22 cellular contexts compared by ENCODE assay signal in genomic region chr13:112746044-112746443, GRCh38. TPM values are rescaled to one million over a fixed set of nuclear protein-coding genes. Genes with fewer than 3 reads are reported as not detected.
DNase-seq lines count a peak whose midpoint lies in the region; ATAC-seq, FAIRE-seq and TF ChIP-seq lines count a peak whose summit lies in the region.
"Had no signal": no experiment of that assay in that cellular context is flagged by ENCODE, and none has a peak within 500 bp of the region (broad histone marks: within the 10 kb centered on the region; RNA-seq: fewer than 3 reads in every experiment).

No MANE protein-coding gene starts in this region.

- H2AFZ ChIP-seq in HepG2 (ENCODE audit: low read length), result no peak overlapping the region
- H2AFZ ChIP-seq in trophoblast cell (ENCODE audit: insufficient read depth, low read length, poor library complexity), result no peak overlapping the region
- H2AFZ ChIP-seq in smooth muscle cell (ENCODE audit: low read depth), result no peak overlapping the region

- peak overlapping the region; percentile 57 for H3K4ac ChIP-seq in trophoblast cell (ENCODE audit: low read depth, low read length)

- no peak overlapping the region for H2AK5ac ChIP-seq in trophoblast cell (ENCODE audit: low read length)

- H3K4me3 Mint-ChIP-seq in WTC11, result no peak overlapping the region
- H3K4me3 Mint-ChIP-seq in activated CD8-positive, alpha-beta T cell treated with anti-CD3 and anti-CD28 coated beads, Interleukin-2, amount 10 ng/mL, durations not matched to agents 7 days and 5 days, result no peak overlapping the region
- H3K4me3 Mint-ChIP-seq: CD14-positive monocyte, HFFc6 had no signal

- no peak overlapping the region for H3K4me3 ChIP-seq in HepG2 (replicated peaks in 1 of 3; ENCODE audit: insufficient read depth in 1 of 3, low read depth in 2 of 3, low read length in 3 of 3)
- H3K4me3 ChIP-seq in right lobe of liver, result no peak overlapping the region
- no peak overlapping the region for H3K4me3 ChIP-seq in trophoblast cell (ENCODE audit: low read depth, low read length)
- H3K4me3 ChIP-seq in smooth muscle cell, result no peak overlapping the region
- H3K4me3 ChIP-seq in body of pancreas, result no peak overlapping the region
- H3K4me3 ChIP-seq: K562 had no signal

- H3K9me3 ChIP-seq in HepG2 (ENCODE audit: low read length), result no peaks in the 10 kb centered on the region
- H3K9me3 ChIP-seq in right lobe of liver, result no peaks in the 10 kb centered on the region
- H3K9me3 ChIP-seq in trophoblast cell (ENCODE audit: insufficient read depth, low read depth, low read length), result no peaks in the 10 kb centered on the region
- H3K9me3 ChIP-seq in smooth muscle cell (replicated peaks; ENCODE audit: low read depth), result no peaks in the 10 kb centered on the region
- no peaks in the 10 kb centered on the region for H3K9me3 ChIP-seq in body of pancreas
- H3K9me3 ChIP-seq: SK-N-SH had no signal

- no peaks in the 10 kb centered on the region for H3K9me3 Mint-ChIP-seq in WTC11
- H3K9me3 Mint-ChIP-seq in activated CD8-positive, alpha-beta T cell treated with anti-CD3 and anti-CD28 coated beads, Interleukin-2, amount 10 ng/mL, durations not matched to agents 7 days and 5 days (ENCODE audit: insufficient read depth), result no peaks in the 10 kb centered on the region
- H3K9me3 Mint-ChIP-seq: CD14-positive monocyte, HFFc6 had no signal

- DNase-seq in HepG2 (ENCODE audit: low spot score) (no peak), right lobe of liver (no peak), WTC11 (ENCODE audit: low spot score) (no peak), trophoblast cell (peak in 1 of 2 donors; percentile 19), smooth muscle cell (lab: John Stamatoyannopoulos, UW; ENCODE audit: unreplicated experiment) (no peak), body of pancreas (no peak)
- no peak for DNase-seq in activated CD8-positive, alpha-beta T cell treated with anti-CD3 and anti-CD28 coated beads, Interleukin-2, amount 10 ng/mL, durations not matched to agents 7 days and 5 days
- DNase-seq: DMS79; H7; HFFc6; MM.1S; NCI-H1048; NCI-H1417 treated with DMSO at 0.1 percent for 48 hours; NCI-H187; NCI-H446 treated with DMSO at 0.1 percent for 48 hours; NK-92 treated with Interleukin-12 subunit alpha and Interleukin-12 subunit beta, amount 100 ng/mL, for 24 hours; SIG-M5; SK-N-SH had no signal

- in situ Hi-C loops in HepG2 (cut with HindIII; ENCODE audit: extremely low pct_ligation_motif_present, low pct_unique_long_range_greater_than_20kb), result no loop called here

- ATAC-seq in HepG2, result no peak
- no peak for ATAC-seq in right lobe of liver
- ATAC-seq in WTC11, result no peak
- no peak for ATAC-seq in body of pancreas
- ATAC-seq in activated CD8-positive, alpha-beta T cell treated with anti-CD3 and anti-CD28 coated beads, Interleukin-2, amount 10 ng/mL, durations not matched to agents 7 days and 5 days, result no peak
- ATAC-seq: K562 had no signal

- peaks cover 1 to 5% of the 10 kb centered on the region in 2 experiments; a peak in 2 of 5 replicates for H3K36me3 ChIP-seq in HepG2 (replicated peaks in 1 of 2; ENCODE audit: control insufficient read depth in 1 of 2, insufficient read depth in 2 of 2, low read length in 2 of 2)
- H3K36me3 ChIP-seq in right lobe of liver, result no peaks in the 10 kb centered on the region
- peaks cover 0 to 3% of the 10 kb centered on the region in 2 experiments for H3K36me3 ChIP-seq in trophoblast cell (ENCODE audit: control insufficient read depth in 1 of 2, insufficient read depth in 2 of 2, low read length in 2 of 2)
- H3K36me3 ChIP-seq in smooth muscle cell (ENCODE audit: low read depth), result no peaks in the 10 kb centered on the region
- no peaks in the 10 kb centered on the region for H3K36me3 ChIP-seq in body of pancreas (replicated peaks in 1 of 2; ENCODE audit: insufficient read depth in 1 of 2, low read depth in 2 of 2)

- 98% methylated on average over 28 of the region's 29 CpGs for WGBS in HepG2 (ENCODE audit: low lambda C conversion rate)
- 84% methylated on average over 6 of the region's 29 CpGs for WGBS in right lobe of liver (ENCODE audit: insufficient coverage, low coverage, low lambda C conversion rate, missing lambda C conversion rate)
- no CpG with 5 or more reads among the region's 29 CpGs for WGBS in trophoblast cell (ENCODE audit: extremely low coverage, insufficient coverage, insufficient read length)
- WGBS in smooth muscle cell (ENCODE audit: low lambda C conversion rate), result 97% methylated on average over 27 of the region's 29 CpGs
- WGBS in body of pancreas, 2 donors, result 92 to 95% methylated on average over 28 to 29 of the region's 29 CpGs

- peaks cover 62% of the 10 kb centered on the region for H4K20me1 ChIP-seq in HepG2 (ENCODE audit: insufficient read depth, low read length)
- H4K20me1 ChIP-seq in smooth muscle cell (ENCODE audit: low read depth), result peaks cover 43% of the 10 kb centered on the region

- H3K79me1 ChIP-seq in trophoblast cell (ENCODE audit: low read length), result peaks cover 2% of the 10 kb centered on the region

- H2BK120ac ChIP-seq in trophoblast cell (ENCODE audit: insufficient read depth, low read length, poor library complexity), result no peak overlapping the region

- no TSS peak for BruUV-seq in HepG2 (replicated peaks; lab: Mats Ljungman, UMichigan)

- H4K8ac ChIP-seq in trophoblast cell (ENCODE audit: low read depth, low read length), result no peak overlapping the region

- H3K4me1 Mint-ChIP-seq in WTC11, result peaks cover 58% of the 10 kb centered on the region
- no peaks in the 10 kb centered on the region for H3K4me1 Mint-ChIP-seq in activated CD8-positive, alpha-beta T cell treated with anti-CD3 and anti-CD28 coated beads, Interleukin-2, amount 10 ng/mL, durations not matched to agents 7 days and 5 days (ENCODE audit: low read depth)

- peak overlapping the region; percentile 75 for H3K27ac Mint-ChIP-seq in WTC11
- H3K27ac Mint-ChIP-seq in activated CD8-positive, alpha-beta T cell treated with anti-CD3 and anti-CD28 coated beads, Interleukin-2, amount 10 ng/mL, durations not matched to agents 7 days and 5 days, result no peak overlapping the region
- H3K27ac Mint-ChIP-seq: HFFc6 had no signal

- no peak for TF ChIP-seq RAD21 in HepG2 (CRISPR knock-in tag; IDR thresholded peaks at IDR 0.05)

- intact Hi-C loops in HepG2 (cut with micrococcal nuclease; ENCODE audit: unreplicated experiment), result no loop called here
- intact Hi-C loops in right lobe of liver (cut with DNase I), result no loop called here
- intact Hi-C loops in body of pancreas (cut with DNase I), result no loop called here

- no peak overlapping the region for H4K12ac ChIP-seq in trophoblast cell (ENCODE audit: low read depth, low read length)

- POLR2A ChIA-PET in HepG2 (lab: Yijun Ruan, JAX) (no interaction called here), WTC11 (lab: Charles Lee) (no interaction called here)
- POLR2A ChIA-PET in activated CD8-positive, alpha-beta T cell treated with anti-CD3 and anti-CD28 coated beads, Interleukin-2, amount 10 ng/mL, durations not matched to agents 7 days and 5 days (lab: Charles Lee), result no interaction called here

- no peak for TF ChIP-seq EP300 in HepG2 (IDR thresholded peaks at IDR 0.05; ENCODE audit: low read depth in 2 of 2, low read length in 2 of 2)
- TF ChIP-seq EP300 in HepG2 (CRISPR knock-in tag; IDR thresholded peaks at IDR 0.05; ENCODE audit: borderline replicate concordance), result no peak

- no peak overlapping the region for H3K27ac ChIP-seq in HepG2 (ENCODE audit: extremely low read length, insufficient read depth, low read length)
- H3K27ac ChIP-seq in right lobe of liver, result no peak overlapping the region
- no peak overlapping the region for H3K27ac ChIP-seq in trophoblast cell (ENCODE audit: low read depth, low read length)
- no peak overlapping the region for H3K27ac ChIP-seq in smooth muscle cell (ENCODE audit: low read depth)
- no peak overlapping the region for H3K27ac ChIP-seq in body of pancreas
- H3K27ac ChIP-seq: RWPE1 had no signal

- H3K14ac ChIP-seq in trophoblast cell (ENCODE audit: low read length), result no peak overlapping the region

- no peak overlapping the region for H2BK12ac ChIP-seq in trophoblast cell (ENCODE audit: low read length)

- no peaks in the 10 kb centered on the region for H3K27me3 Mint-ChIP-seq in WTC11 (ENCODE audit: low read depth)
- no peaks in the 10 kb centered on the region for H3K27me3 Mint-ChIP-seq in activated CD8-positive, alpha-beta T cell treated with anti-CD3 and anti-CD28 coated beads, Interleukin-2, amount 10 ng/mL, durations not matched to agents 7 days and 5 days (ENCODE audit: low read depth)

- no peak overlapping the region for H4K91ac ChIP-seq in trophoblast cell (ENCODE audit: low read depth, low read length)

- H3K18ac ChIP-seq in trophoblast cell (ENCODE audit: low read length), result no peak overlapping the region

- TF ChIP-seq CTCF in HepG2 (CRISPR knock-in tag; IDR thresholded peaks at IDR 0.05) (no peak), right lobe of liver (IDR thresholded peaks at IDR 0.05) (no peak), WTC11 (IDR thresholded peaks at IDR 0.05) (no peak), smooth muscle cell (IDR thresholded peaks at IDR 0.05; ENCODE audit: borderline replicate concordance, insufficient read depth, poor library complexity, severe bottlenecking) (no peak), body of pancreas (IDR thresholded peaks at IDR 0.05) (no peak)

- H3K27me3 ChIP-seq in HepG2 (ENCODE audit: control insufficient read depth in 1 of 2, insufficient read depth in 2 of 2, low read length in 2 of 2) (no peaks in the 10 kb centered on the region), right lobe of liver (no peaks in the 10 kb centered on the region), trophoblast cell (ENCODE audit: insufficient read depth, low read length) (no peaks in the 10 kb centered on the region), smooth muscle cell (ENCODE audit: low read depth) (no peaks in the 10 kb centered on the region), body of pancreas (no peaks in the 10 kb centered on the region)

- H3K79me2 ChIP-seq in HepG2 (ENCODE audit: insufficient read depth, low read length) (peaks cover 85% of the 10 kb centered on the region), trophoblast cell (ENCODE audit: control insufficient read depth, insufficient read depth, low read length, poor library complexity) (peaks cover 14% of the 10 kb centered on the region), smooth muscle cell (ENCODE audit: low read depth) (peaks cover 38% of the 10 kb centered on the region)

- CTCF ChIA-PET in HepG2 (lab: Yijun Ruan, JAX; ENCODE audit: low intra/inter-chr PET ratio, low total read pairs) (no interaction called here), WTC11 (lab: Charles Lee) (interaction anchor here (0.6 kb wide), 1 partner anchor 257 kb away, joined by 3 read pairs; no protein-coding TSS in a partner anchor)
- CTCF ChIA-PET in activated CD8-positive, alpha-beta T cell treated with anti-CD3 and anti-CD28 coated beads, Interleukin-2, amount 10 ng/mL, durations not matched to agents 7 days and 5 days (lab: Charles Lee), result no interaction called here

- no peak for FAIRE-seq in HepG2 (lab: Jason Lieb, UNC)
- FAIRE-seq: A204.1, K562 had no signal

- no peak overlapping the region for H3K9ac ChIP-seq in HepG2 (ENCODE audit: insufficient read depth, low read depth, low read length)
- H3K9ac ChIP-seq in trophoblast cell (ENCODE audit: low read length), result no peak overlapping the region
- H3K9ac ChIP-seq in smooth muscle cell (ENCODE audit: low read depth), result no peak overlapping the region
- H3K9ac ChIP-seq: SK-N-SH had no signal

- H3K4me2 ChIP-seq in HepG2 (ENCODE audit: low read depth, low read length) (no peak overlapping the region), trophoblast cell (ENCODE audit: low read length) (no peak overlapping the region), smooth muscle cell (no peak overlapping the region)
- H3K4me2 ChIP-seq: SK-N-SH had no signal

- peaks cover 7% of the 10 kb centered on the region for H3F3A ChIP-seq in smooth muscle cell (ENCODE audit: low read depth)

- H2BK5ac ChIP-seq in trophoblast cell (ENCODE audit: low read depth, low read length, poor library complexity), result no peak overlapping the region

- H3K36me3 Mint-ChIP-seq in WTC11, result no peaks in the 10 kb centered on the region
- H3K36me3 Mint-ChIP-seq in activated CD8-positive, alpha-beta T cell treated with anti-CD3 and anti-CD28 coated beads, Interleukin-2, amount 10 ng/mL, durations not matched to agents 7 days and 5 days (ENCODE audit: low read depth), result no peaks in the 10 kb centered on the region

- TF ChIP-seq POLR2A in HepG2 (IDR thresholded peaks at IDR 0.05; ENCODE audit: insufficient read depth in 1 of 2, low read depth in 2 of 2, low read length in 2 of 2) (no peak), right lobe of liver (IDR thresholded peaks at IDR 0.05) (no peak), body of pancreas (IDR thresholded peaks at IDR 0.05) (no peak)

- no peak overlapping the region for H3K23ac ChIP-seq in trophoblast cell (ENCODE audit: low read length)

- H3K4me1 ChIP-seq in HepG2 (ENCODE audit: insufficient read depth, low read length), result peaks cover 30% of the 10 kb centered on the region
- no peaks in the 10 kb centered on the region for H3K4me1 ChIP-seq in right lobe of liver
- H3K4me1 ChIP-seq in trophoblast cell (ENCODE audit: control insufficient read depth in 1 of 2, insufficient read depth in 2 of 2, low read length in 2 of 2), result peaks cover 3 to 12% of the 10 kb centered on the region in 2 experiments
- peaks cover 11% of the 10 kb centered on the region for H3K4me1 ChIP-seq in smooth muscle cell (ENCODE audit: low read depth)
- H3K4me1 ChIP-seq in body of pancreas, result peaks cover 13% of the 10 kb centered on the region

RNA-seq across cellular contexts. Expression of gene ATP11A, which starts 56.2 kb away (rescaled TPM):
- 18.4 and 18.9 TPM in 2 replicates for total RNA-seq in HepG2 (2016; rRNA removed; fragmentation: Illumina TruSeq; extraction: Trizol)
- 5.5 and 6.6 TPM in 2 replicates for total RNA-seq in HepG2 (2016; cell fraction: cytosol; rRNA removed; fragmentation: Illumina TruSeq; extraction: Trizol; ENCODE audit: low read depth)
- total RNA-seq in HepG2 (2016; cell fraction: insoluble cytoplasmic fraction; rRNA removed; fragmentation: Illumina TruSeq; extraction: Trizol), result 13.9 and 19.4 TPM in 2 replicates
- 12.7 and 14.7 TPM in 2 replicates for total RNA-seq in HepG2 (2016; cell fraction: membrane; rRNA removed; fragmentation: Illumina TruSeq; extraction: Trizol)
- total RNA-seq in HepG2 (2016; cell fraction: nucleus; rRNA removed; fragmentation: Illumina TruSeq; extraction: Trizol), result 44.6 and 51.9 TPM in 2 replicates
- polyA plus RNA-seq in HepG2 (2011; rRNA removed), result 20.1 and 24.0 TPM in 2 replicates
- 13.1 and 13.2 TPM in 2 replicates for polyA plus RNA-seq in HepG2 (2011; cell fraction: cytosol; rRNA removed)
- 168 and 195 TPM in 2 replicates for polyA plus RNA-seq in HepG2 (2011; cell fraction: nucleus; rRNA removed)
- polyA plus RNA-seq in HepG2 (2012), result 36.8 and 55.4 TPM in 2 replicates
- 1.3 and 1.5 TPM in 2 replicates for polyA plus RNA-seq in HepG2 (2016; cell fraction: cytosol; fragmentation: Illumina TruSeq; extraction: Trizol; ENCODE audit: low read depth)
- 12.9 TPM in 2 replicates for polyA plus RNA-seq in HepG2 (2016; cell fraction: insoluble cytoplasmic fraction; fragmentation: Illumina TruSeq; extraction: Trizol; ENCODE audit: low read depth)
- polyA plus RNA-seq in HepG2 (2016; cell fraction: membrane; fragmentation: Illumina TruSeq; extraction: Trizol; ENCODE audit: low read depth), result 3.0 and 3.7 TPM in 2 replicates
- polyA plus RNA-seq in HepG2 (2016; cell fraction: nucleus; fragmentation: Illumina TruSeq; extraction: Trizol; ENCODE audit: insufficient read depth, low read depth), result 72.0 and 87.4 TPM in 2 replicates
- polyA minus RNA-seq in HepG2 (2011; rRNA and poly(A)+ RNA removed; ENCODE audit: low replicate concordance), result 14.4 and 71.9 TPM in 2 replicates
- 42.1 and 46.7 TPM in 2 replicates for polyA minus RNA-seq in HepG2 (2011; cell fraction: cytosol; rRNA and poly(A)+ RNA removed)
- polyA minus RNA-seq in HepG2 (2011; cell fraction: nucleus; rRNA and poly(A)+ RNA removed), result 107 and 137 TPM in 2 replicates
- 10 to 100 TPM; 24.3 to 57.4 (median 33.1) TPM for total RNA-seq in right lobe of liver
- total RNA-seq in WTC11 (2021), result 100 to 133 TPM (median 126 TPM) in 3 replicates
- polyA plus RNA-seq in trophoblast cell (2013), result 28.9 and 29.2 TPM in 2 replicates
- 6.1 and 7.5 TPM in 2 replicates for total RNA-seq in smooth muscle cell
- 6.5 and 15.2 TPM in 2 replicates for polyA plus RNA-seq in smooth muscle cell
- total RNA-seq in body of pancreas, result 10 to 100 TPM; 24.1 to 33.9 TPM
- 10 to 100 TPM; 35.6 to 38.3 TPM for total RNA-seq in activated CD8-positive, alpha-beta T cell treated with anti-CD3 and anti-CD28 coated beads, Interleukin-2, amount 10 ng/mL, durations not matched to agents 7 days and 5 days
